ENCODE assay signal across 8 cellular contexts in the genomic region with DNA sequence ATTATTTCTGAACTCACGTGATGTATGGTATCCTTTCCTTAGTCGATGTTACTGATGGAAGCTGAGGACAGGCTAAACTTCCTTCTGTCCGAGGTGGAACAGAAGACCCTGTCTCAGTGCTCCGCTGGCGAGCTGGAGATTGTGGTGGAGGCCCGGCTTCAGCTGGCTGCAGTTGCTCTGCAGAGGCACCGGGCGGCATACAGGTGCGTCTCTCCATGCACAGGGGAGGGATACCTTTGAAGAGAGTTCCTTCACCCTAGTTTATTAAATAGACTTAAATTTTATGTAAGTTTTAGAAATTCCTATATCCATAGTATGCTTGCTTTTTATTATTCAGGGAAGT.
DNase-seq lines count a peak whose midpoint lies in the region; ATAC-seq and TF ChIP-seq lines count a peak whose summit lies in the region.

No MANE protein-coding gene starts in this region.

- no peaks in the 10 kb centered on the region for H3K9me3 ChIP-seq in SJSA1 (replicated peaks)
- H3K9me3 ChIP-seq in neutrophil, result no peaks in the 10 kb centered on the region

- H3K4me1 ChIP-seq in SJSA1 (replicated peaks) (peaks cover 4% of the 10 kb centered on the region), neutrophil (ENCODE audit: control insufficient read depth in 1 of 2, insufficient read depth in 1 of 2, low read depth in 1 of 2, low read length in 1 of 2) (peaks cover 0 to 5% of the 10 kb centered on the region in 2 experiments)

- H3K27me3 ChIP-seq in SJSA1 (replicated peaks) (no peaks in the 10 kb centered on the region), neutrophil (no peaks in the 10 kb centered on the region)

- H3K4me3 ChIP-seq in SJSA1, result peak overlapping the region; percentile 30
- H3K4me3 ChIP-seq in neutrophil (ENCODE audit: low read depth in 1 of 2, low read length in 1 of 2), result peak overlapping the region; percentile 28 to 43

- H3K27ac ChIP-seq in SJSA1, result peak overlapping the region; percentile 33
- no peak overlapping the region for H3K27ac ChIP-seq in neutrophil

- DNase-seq in DMS53 (lab: John Stamatoyannopoulos, UW) (peak; percentile 90), SJSA1 (ENCODE audit: low read depth in 1 of 2, low spot score in 2 of 2) (peak in 1 of 2 experiments; percentile 36), dermis blood vessel endothelial cell (peak; percentile 46), CD1c-positive myeloid dendritic cell (ENCODE audit: extremely low spot score) (no peak), KBM-7 (no peak)

- H3K36me3 ChIP-seq in SJSA1, result no peaks in the 10 kb centered on the region
- H3K36me3 ChIP-seq in neutrophil, result no peaks in the 10 kb centered on the region

- in situ Hi-C loops in KBM-7 (cut with MboI; ENCODE audit: low pct_unique_long_range_greater_than_20kb, low sequenced_read_pairs), result no loop called here

- peak; percentile 59 for ATAC-seq in GM19455 (IDR thresholded peaks at IDR 0.05; ENCODE audit: unreplicated experiment)
- ATAC-seq in HG03439 (IDR thresholded peaks at IDR 0.05; ENCODE audit: unreplicated experiment), result peak; percentile 72

- TF ChIP-seq CTCF in neutrophil (IDR thresholded peaks at IDR 0.05), result no peak

Comparison
In these comparisons a context has a peak if more than half of its experiments do, and no peak if none do; other contexts are left out.
1. DNase-seq: peak in DMS53 (single experiment) and dermis blood vessel endothelial cell (single experiment); none in CD1c-positive myeloid dendritic cell (single experiment) and KBM-7 (single experiment).